ENCODE assay signal across 11 cellular contexts in genomic region chr19:2337329-2337707, GRCh38. TPM values are rescaled to one million over a fixed set of nuclear protein-coding genes. Genes with fewer than 3 reads are reported as not detected.
DNase-seq lines count a peak whose midpoint lies in the region; ATAC-seq and TF ChIP-seq lines count a peak whose summit lies in the region.
"Had no signal": no experiment of that assay in that cellular context is flagged by ENCODE, and none has a peak within 500 bp of the region (broad histone marks: within the 10 kb centered on the region; RNA-seq: fewer than 3 reads in every experiment).

No MANE protein-coding gene starts in this region.

- TF ChIP-seq RAD21 in HCT116 (IDR thresholded peaks at IDR 0.05; ENCODE audit: low read depth) = no peak

- no peak overlapping the region for H3K4me2 ChIP-seq in HCT116 (ENCODE audit: low read length)

- peak in 1 of 3 experiments; percentile 23; a peak in 2 of 6 replicates for TF ChIP-seq CTCF in HCT116 (IDR thresholded peaks at IDR 0.05 in 2 of 3, conservative IDR thresholded peaks at IDR 0.05 in 1 of 3; ENCODE audit: borderline replicate concordance in 1 of 3, insufficient read depth in 1 of 3, low read depth in 2 of 3, low read length in 2 of 3)
- TF ChIP-seq CTCF in cardiac muscle cell (IDR thresholded peaks at IDR 0.05; ENCODE audit: low read depth, low read length) = peak; percentile 22
- TF ChIP-seq CTCF in transverse colon (IDR thresholded peaks at IDR 0.05) = peak in 1 of 5 experiments; percentile 10

- H3K36me3 ChIP-seq in HCT116 (ENCODE audit: control insufficient read depth in 1 of 2, insufficient read depth in 2 of 2, low read length in 2 of 2) = no peaks in the 10 kb centered on the region
- H3K36me3 ChIP-seq in cardiac muscle cell = peaks cover 9% of the 10 kb centered on the region
- H3K36me3 ChIP-seq in transverse colon = peaks cover 0 to 5% (median 0%) of the 10 kb centered on the region in 4 donors

- intact Hi-C loops in HCT116 (cut with micrococcal nuclease) (no loop called here), sciatic nerve (cut with DNase I) (no loop called here), transverse colon (cut with DNase I; ENCODE audit: low total_unique reads) (no loop called here)

- CTCF ChIA-PET in HCT116 (lab: Charles Lee) = no interaction called here

- H2AFZ ChIP-seq in HCT116 (ENCODE audit: low read depth, low read length, poor library complexity, severe bottlenecking) = no peak overlapping the region

- RAD21 ChIA-PET in HCT116 (lab: Charles Lee; ENCODE audit: low non-redundant PET in 1 of 2, low total read pairs in 2 of 2, uncharacterized antibody in 2 of 2, unreplicated experiment in 2 of 2) = no interaction called here

- H3K9me2 ChIP-seq in HCT116 (ENCODE audit: insufficient read depth) = no peaks in the 10 kb centered on the region

- no peak overlapping the region for H3K9ac ChIP-seq in HCT116 (ENCODE audit: low read length)

- no peak for TF ChIP-seq EP300 in transverse colon (IDR thresholded peaks at IDR 0.05; ENCODE audit: low read depth)

- peaks cover 0 to 11% of the 10 kb centered on the region in 2 experiments; a peak in 1 of 4 replicates for H3K9me3 ChIP-seq in HCT116 (ENCODE audit: control insufficient read depth in 1 of 2, insufficient read depth in 1 of 2, low read depth in 1 of 2, low read length in 2 of 2)
- H3K9me3 ChIP-seq in cardiac muscle cell (ENCODE audit: low read depth) = no peaks in the 10 kb centered on the region
- no peaks in the 10 kb centered on the region for H3K9me3 ChIP-seq in transverse colon
- H3K9me3 ChIP-seq: heart right ventricle had no signal

- H3K4me3 ChIP-seq in HCT116 (replicated peaks in 1 of 2; ENCODE audit: low read depth in 1 of 2, low read length in 2 of 2) (no peak overlapping the region), cardiac muscle cell (no peak overlapping the region), transverse colon (no peak overlapping the region)
- H3K4me3 ChIP-seq: heart right ventricle, SK-N-MC had no signal

- H3K27me3 ChIP-seq in HCT116 (ENCODE audit: insufficient read depth, low read length) (no peaks in the 10 kb centered on the region), cardiac muscle cell (no peaks in the 10 kb centered on the region), transverse colon (no peaks in the 10 kb centered on the region)
- H3K27me3 ChIP-seq: heart right ventricle had no signal

- H3K79me2 ChIP-seq in HCT116 (ENCODE audit: insufficient read depth, low read length) = peaks cover 39% of the 10 kb centered on the region

- BruUV-seq in HCT116 (replicated peaks; lab: Mats Ljungman, UMichigan) = no TSS peak

- no peaks in the 10 kb centered on the region for H3K4me1 ChIP-seq in HCT116 (ENCODE audit: control insufficient read depth in 1 of 2, insufficient read depth in 2 of 2, low read length in 2 of 2)
- no peaks in the 10 kb centered on the region for H3K4me1 ChIP-seq in cardiac muscle cell (ENCODE audit: low read depth)
- H3K4me1 ChIP-seq in transverse colon = peaks cover 15 to 28% (median 19%) of the 10 kb centered on the region in 4 donors

- H3K27ac ChIP-seq in HCT116 (ENCODE audit: low read depth, low read length) (no peak overlapping the region), cardiac muscle cell (peak overlapping the region; percentile 66), transverse colon (no peak overlapping the region)
- H3K27ac ChIP-seq: heart right ventricle, SK-N-MC had no signal

- H4K20me1 ChIP-seq in HCT116 (ENCODE audit: insufficient read depth) = no peaks in the 10 kb centered on the region; the same call in 1 of the 2 replicates

- WGBS in transverse colon (ENCODE audit: low coverage in 1 of 2), 2 donors = 84% methylated on average over 18 of the region's 19 CpGs; no CpG with 5 or more reads in 1 of the 2 donors

- in situ Hi-C loops in transverse colon (cut with MboI; ENCODE audit: low pct_ligation_motif_present in 1 of 4, low pct_unique_long_range_greater_than_20kb in 1 of 4, low sequenced_read_pairs in 3 of 4) = no loop called here

- peak; percentile 71 for ATAC-seq in HCT116
- ATAC-seq in sciatic nerve = peak; percentile 87
- ATAC-seq: stimulated activated naive CD8-positive, alpha-beta T cell treated with anti-CD3 and anti-CD28 coated beads, Interleukin-15, Interleukin-2, amounts not matched to agents 100 U/mL and 50 U/mL, for 24 hours had no signal

- POLR2A ChIA-PET in HCT116 (lab: Charles Lee) = no interaction called here

- TF ChIP-seq POLR2A in HCT116 (IDR thresholded peaks at IDR 0.05; ENCODE audit: borderline replicate concordance, extremely low read depth, insufficient read depth, insufficient read length) = no peak
- no peak for TF ChIP-seq POLR2A in transverse colon (IDR thresholded peaks at IDR 0.05)

- no peak for DNase-seq in HCT116 (ENCODE audit: low read depth, low spot score)
- peak in 42 of 56 donors; percentile 11 to 83 (median 47) for DNase-seq in amygdala (lab: John Stamatoyannopoulos, UW)
- peak; percentile 45 to 66 for DNase-seq in cardiac muscle cell (ENCODE audit: low read depth in 1 of 2, low spot score in 1 of 2)
- no peak for DNase-seq in sciatic nerve (ENCODE audit: low spot score)
- DNase-seq in NOMO-1 treated with DMSO at 0.1 percent for 48 hours (lab: John Stamatoyannopoulos, UW; ENCODE audit: unreplicated experiment) = no peak
- no peak for DNase-seq in activated naive CD4-positive, alpha-beta T cell treated with Interleukin-2 at 50 U/mL for 16 hours
- no peak for DNase-seq in transverse colon
- DNase-seq: stimulated activated naive CD8-positive, alpha-beta T cell treated with anti-CD3 and anti-CD28 coated beads, Interleukin-15, Interleukin-2, amounts not matched to agents 100 U/mL and 50 U/mL, for 24 hours had no signal

TF ChIP-seq in HCT116, 20 proteins besides CTCF, POLR2A, EP300 and RAD21 (continues in another document):
- TF ChIP-seq ELF1 (IDR thresholded peaks at IDR 0.05; ENCODE audit: borderline replicate concordance, low read depth) (no peak), CBX3 (IDR thresholded peaks at IDR 0.05; ENCODE audit: low read depth) (no peak), ZFX (IDR thresholded peaks at IDR 0.05) (no peak), EZH2phosphoT487 (IDR thresholded peaks at IDR 0.05; ENCODE audit: borderline replicate concordance) (no peak), ZNF274 (IDR thresholded peaks at IDR 0.05; ENCODE audit: low read depth, low read length) (no peak), ATF3 (IDR thresholded peaks at IDR 0.05) (no peak), YY1 (IDR thresholded peaks at IDR 0.05; ENCODE audit: extremely low read depth, insufficient replicate concordance, low read depth, low read length) (no peak), SRF (IDR thresholded peaks at IDR 0.05; ENCODE audit: low read depth) (no peak), REST (IDR thresholded peaks at IDR 0.05; ENCODE audit: low read depth) (no peak)

RNA-seq across cellular contexts. Expression of gene SPPL2B, which starts 8.8 kb away (rescaled TPM):
- total RNA-seq in HCT116 (2021; ENCODE audit: unreplicated experiment) (83.1 TPM), cardiac muscle cell (95.3 and 132 TPM in 2 replicates), sciatic nerve (48.0 TPM), transverse colon (100 to 1,000 TPM; 149 to 367 (median 242) TPM)
- polyA plus RNA-seq in HCT116 (2012) = 45.3 and 58.9 TPM in 2 replicates
- 90.4 and 90.9 TPM in 2 replicates for polyA plus RNA-seq in cardiac muscle cell

RNA-seq across cellular contexts. Expression of gene LSM7, which starts 8.9 kb away (rescaled TPM):
- total RNA-seq in HCT116 (2021; ENCODE audit: unreplicated experiment) (190 TPM), cardiac muscle cell (231 and 424 TPM in 2 replicates), sciatic nerve (46.9 TPM), transverse colon (100 to 1,000 TPM in 3 of 4 donors, 10 to 100 TPM in 1; 62.9 to 151 (median 132) TPM)
- polyA plus RNA-seq in HCT116 (2012) = 291 and 326 TPM in 2 replicates
- 157 and 176 TPM in 2 replicates for polyA plus RNA-seq in cardiac muscle cell

RNA-seq across cellular contexts. Expression of gene TMPRSS9, which starts 22.7 kb away (rescaled TPM):
- total RNA-seq in HCT116 (2021; ENCODE audit: unreplicated experiment) = not detected
- polyA plus RNA-seq in HCT116 (2012) = 0.30 and 0.87 TPM in 2 replicates
- not detected in 2 replicates for total RNA-seq in cardiac muscle cell
- not detected in 2 replicates for polyA plus RNA-seq in cardiac muscle cell
- total RNA-seq in sciatic nerve = not detected
- total RNA-seq in transverse colon = under 1 TPM in 1 of 4 donors, not detected in 3; 0.27 TPM
- total RNA-seq: heart right ventricle, pulmonary artery endothelial cell had no signal

RNA-seq across cellular contexts. Expression of gene LINGO3, which starts 29.4 kb away (rescaled TPM):
- not detected for total RNA-seq in HCT116 (2021; ENCODE audit: unreplicated experiment)
- polyA plus RNA-seq in HCT116 (2012) = 0.05 and 0.09 TPM in 2 replicates
- total RNA-seq in cardiac muscle cell = 2.1 and 3.1 TPM in 2 replicates
- 0.23 and 1.4 TPM in 2 replicates for polyA plus RNA-seq in cardiac muscle cell
- total RNA-seq in sciatic nerve = not detected
- 1 to 10 TPM in 1 of 4 donors, under 1 TPM in 2, not detected in 1; 0.27 to 1.5 (median 0.64) TPM for total RNA-seq in transverse colon
- total RNA-seq: heart right ventricle, pulmonary artery endothelial cell had no signal
- polyA plus RNA-seq: heart right ventricle had no signal

RNA-seq across cellular contexts. Expression of gene PEAK3, which starts 55.3 kb away (rescaled TPM):
- total RNA-seq in HCT116 (2021; ENCODE audit: unreplicated experiment) = not detected
- 0.11 and 0.13 TPM in 2 replicates for polyA plus RNA-seq in HCT116 (2012)
- 0.48 TPM in 1 of 2 replicates, not detected in the other for total RNA-seq in cardiac muscle cell
- 0.06 and 0.51 TPM in 2 replicates for polyA plus RNA-seq in cardiac muscle cell
- total RNA-seq in sciatic nerve = 0.71 TPM
- 1 to 10 TPM in 2 of 4 donors, under 1 TPM in 1, not detected in 1; 0.27 to 1.1 (median 1.1) TPM for total RNA-seq in transverse colon
- total RNA-seq: pulmonary artery endothelial cell had no signal

Comparison
In these comparisons a context has a peak if more than half of its experiments do, and no peak if none do; other contexts are left out.
1. DNase-seq: peak in amygdala (42 of 56) and cardiac muscle cell (2 of 2); none in HCT116 (single experiment), sciatic nerve (single experiment), NOMO-1 treated with DMSO at 0.1 percent for 48 hours (single experiment), activated naive CD4-positive, alpha-beta T cell treated with Interleukin-2 at 50 U/mL for 16 hours (single experiment) and transverse colon (single experiment).